Comparison of ENCODE assay signal across 25 cellular contexts in the genomic region with DNA sequence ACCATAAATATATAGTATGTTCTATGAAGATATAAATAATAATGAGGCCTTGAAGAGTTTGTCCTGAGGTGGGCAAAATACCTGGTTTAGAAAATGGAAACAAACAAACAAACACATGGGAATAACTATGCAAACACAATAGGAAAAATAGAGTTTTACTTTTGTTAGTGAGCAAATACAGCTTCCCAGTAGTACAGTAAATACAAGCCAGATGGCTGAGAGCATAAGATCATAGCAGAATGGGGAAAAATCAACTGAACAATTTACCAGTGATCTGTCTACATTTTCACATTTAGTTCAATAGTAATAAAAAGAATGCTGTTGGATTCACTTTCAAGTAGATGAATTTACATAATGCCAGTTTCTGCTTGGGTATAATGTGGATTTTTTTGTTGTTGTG. TPM values are rescaled to one million over a fixed set of nuclear protein-coding genes. Genes with fewer than 3 reads are reported as not detected.
A peak's percentile ranks its signal among the peaks of the same experiment; 100 is the strongest.
DNase-seq lines count a peak whose midpoint lies in the region; ATAC-seq and TF ChIP-seq lines count a peak whose summit lies in the region.
"Had no signal": no experiment of that assay in that cellular context is flagged by ENCODE, and none has a peak within 500 bp of the region (broad histone marks: within the 10 kb centered on the region; RNA-seq: fewer than 3 reads in every experiment).

No MANE protein-coding gene starts in this region.

- H3K9ac ChIP-seq in SK-N-SH = no peak overlapping the region
- H3K9ac ChIP-seq: BLaER1 treated with 17β-estradiol and CSF1 and Interleukin-3, amounts not matched to agents 10 nM and 100 nM had no signal

- DNase-seq in SK-N-SH = no peak
- no peak for DNase-seq in CD4-positive, CD25-positive, alpha-beta regulatory T cell
- DNase-seq in activated B cell treated with CpG ODN at 0.5 μM for 24 hours = no peak
- no peak for DNase-seq in naive thymus-derived CD8-positive, alpha-beta T cell
- DNase-seq in posterior vena cava (ENCODE audit: low spot score) = no peak
- no peak for DNase-seq in breast epithelium (ENCODE audit: low spot score in 2 of 2)
- DNase-seq in SW480 (ENCODE audit: low spot score) = no peak
- DNase-seq: activated CD8-positive, alpha-beta memory T cell treated with anti-CD3 and anti-CD28 coated beads for 24 hours; brain microvascular endothelial cell; effector CD8-positive, alpha-beta T cell; foreskin keratinocyte; heart right ventricle; left cardiac atrium; mammary epithelial cell; NCI-H1048; NCI-H1694 treated with DMSO at 0.1 percent for 48 hours; NCI-H226; NCI-H774; nucleus accumbens; stimulated activated CD4-positive, alpha-beta T cell treated with anti-CD3 and anti-CD28 coated beads, Interleukin-1b, Interleukin-23, amount 100 ng/mL, for 48 hours had no signal

- no peaks in the 10 kb centered on the region for H4K20me1 ChIP-seq in SK-N-SH (ENCODE audit: insufficient read depth)

- no peak for TF ChIP-seq POLR2A in breast epithelium (IDR thresholded peaks at IDR 0.05)

- POLR2A ChIA-PET in SK-N-SH (lab: Yijun Ruan, JAX) = no interaction called here
- POLR2A ChIA-PET in activated B cell treated with CpG ODN at 0.5 μM for 24 hours (lab: Charles Lee) = no interaction called here
- POLR2A ChIA-PET in naive thymus-derived CD8-positive, alpha-beta T cell (lab: Charles Lee) = interaction anchor here (1.3 to 2.0 kb wide), 2 partner anchors 24 to 45 kb away, joined by 3 to 5 read pairs; a partner anchor contains a TSS

- no peaks in the 10 kb centered on the region for H3K9me3 ChIP-seq in SK-N-SH
- H3K9me3 ChIP-seq in CD4-positive, CD25-positive, alpha-beta regulatory T cell (ENCODE audit: control insufficient read depth in 2 of 2, low read length in 2 of 2) = peaks cover 0 to 10% of the 10 kb centered on the region in 2 experiments
- no peaks in the 10 kb centered on the region for H3K9me3 ChIP-seq in breast epithelium

- H3K36me3 Mint-ChIP-seq in CD4-positive, CD25-positive, alpha-beta regulatory T cell = peaks cover 17% of the 10 kb centered on the region
- H3K36me3 Mint-ChIP-seq in activated B cell treated with CpG ODN at 0.5 μM for 24 hours (ENCODE audit: low read depth) = peaks cover 19% of the 10 kb centered on the region
- peaks cover 7 to 30% (median 27%) of the 10 kb centered on the region in 3 donors for H3K36me3 Mint-ChIP-seq in naive thymus-derived CD8-positive, alpha-beta T cell

- intact Hi-C loops in activated B cell treated with CpG ODN at 0.5 μM for 24 hours (cut with micrococcal nuclease) (no loop called here), posterior vena cava (cut with DNase I) (no loop called here), breast epithelium (cut with DNase I; ENCODE audit: low total_unique reads) (no loop called here)

- peak overlapping the region in 2 of 3 donors; percentile 16 to 60 for H3K27ac Mint-ChIP-seq in CD4-positive, CD25-positive, alpha-beta regulatory T cell
- peak overlapping the region; percentile 18 for H3K27ac Mint-ChIP-seq in activated B cell treated with CpG ODN at 0.5 μM for 24 hours
- peak overlapping the region; percentile 18 to 88 (median 70) for H3K27ac Mint-ChIP-seq in naive thymus-derived CD8-positive, alpha-beta T cell
- H3K27ac Mint-ChIP-seq: activated T-helper 1 cell treated with anti-CD3 and anti-CD28 coated beads, Interleukin-12 subunit alpha, Interleukin-12 subunit beta, Interleukin-2, Interleukin-4 antibody, amounts not matched to agents 30 ng/mL and 10 ng/mL and 1 ng/mL, durations not matched to agents 14 hours and 24 hours and 36 hours; type B pancreatic cell had no signal

- H3K9me3 Mint-ChIP-seq in CD4-positive, CD25-positive, alpha-beta regulatory T cell = peaks cover 0 to 11% (median 2%) of the 10 kb centered on the region in 7 donors
- peaks cover 10% of the 10 kb centered on the region for H3K9me3 Mint-ChIP-seq in activated B cell treated with CpG ODN at 0.5 μM for 24 hours
- peaks cover 0 to 14% (median 9%) of the 10 kb centered on the region in 9 donors for H3K9me3 Mint-ChIP-seq in naive thymus-derived CD8-positive, alpha-beta T cell

- H3K27ac ChIP-seq in SK-N-SH (ENCODE audit: low read depth in 2 of 2, low read length in 1 of 2) = no peak overlapping the region
- H3K27ac ChIP-seq in CD4-positive, CD25-positive, alpha-beta regulatory T cell (ENCODE audit: insufficient read depth, low read length, poor library complexity, severe bottlenecking) = no peak overlapping the region
- no peak overlapping the region for H3K27ac ChIP-seq in breast epithelium
- H3K27ac ChIP-seq: BLaER1 treated with 17β-estradiol and CSF1 and Interleukin-3, amounts not matched to agents 10 nM and 100 nM; brain microvascular endothelial cell; foreskin keratinocyte; heart right ventricle had no signal

- no peak for TF ChIP-seq RAD21 in SK-N-SH (IDR thresholded peaks at IDR 0.05; ENCODE audit: low read length)

- peaks cover 6 to 37% of the 10 kb centered on the region in 2 experiments for H3K4me1 ChIP-seq in SK-N-SH (ENCODE audit: control insufficient read depth in 1 of 2, insufficient read depth in 2 of 2, low read depth in 1 of 2, low read length in 1 of 2)
- H3K4me1 ChIP-seq in CD4-positive, CD25-positive, alpha-beta regulatory T cell (ENCODE audit: control insufficient read depth, insufficient read depth, low read length, poor library complexity, severe bottlenecking) = peaks cover 41% of the 10 kb centered on the region
- no peaks in the 10 kb centered on the region for H3K4me1 ChIP-seq in breast epithelium

- H3K27me3 ChIP-seq in SK-N-SH (ENCODE audit: insufficient read depth) (no peaks in the 10 kb centered on the region), breast epithelium (no peaks in the 10 kb centered on the region)
- no peaks in the 10 kb centered on the region for H3K27me3 ChIP-seq in CD4-positive, CD25-positive, alpha-beta regulatory T cell (ENCODE audit: control insufficient read depth, insufficient read depth, low read length)
- H3K27me3 ChIP-seq: BLaER1 treated with 17β-estradiol and CSF1 and Interleukin-3, amounts not matched to agents 10 nM and 100 nM; brain microvascular endothelial cell; foreskin keratinocyte; heart right ventricle had no signal

- no peak for TF ChIP-seq EP300 in SK-N-SH (IDR thresholded peaks at IDR 0.05; ENCODE audit: borderline replicate concordance in 1 of 2, low read depth in 1 of 2, low read length in 1 of 2)

- H3K9me2 ChIP-seq in SK-N-SH = no peaks in the 10 kb centered on the region

- no peaks in the 10 kb centered on the region for H3K27me3 Mint-ChIP-seq in CD4-positive, CD25-positive, alpha-beta regulatory T cell
- H3K27me3 Mint-ChIP-seq in activated B cell treated with CpG ODN at 0.5 μM for 24 hours = no peaks in the 10 kb centered on the region
- H3K27me3 Mint-ChIP-seq in naive thymus-derived CD8-positive, alpha-beta T cell = no peaks in the 10 kb centered on the region
- H3K27me3 Mint-ChIP-seq: type B pancreatic cell had no signal

- no peak overlapping the region for H3K4me3 ChIP-seq in SK-N-SH (ENCODE audit: low read depth in 2 of 2, low read length in 1 of 2)
- H3K4me3 ChIP-seq in CD4-positive, CD25-positive, alpha-beta regulatory T cell (ENCODE audit: low read depth, low read length) = no peak overlapping the region
- H3K4me3 ChIP-seq in breast epithelium = no peak overlapping the region
- H3K4me3 ChIP-seq: BLaER1 treated with 17β-estradiol and CSF1 and Interleukin-3, amounts not matched to agents 10 nM and 100 nM; heart right ventricle; skin epidermis had no signal

- H3K4me1 Mint-ChIP-seq in CD4-positive, CD25-positive, alpha-beta regulatory T cell = peaks cover 52 to 82% (median 67%) of the 10 kb centered on the region in 4 donors
- peaks cover 60% of the 10 kb centered on the region for H3K4me1 Mint-ChIP-seq in activated B cell treated with CpG ODN at 0.5 μM for 24 hours
- H3K4me1 Mint-ChIP-seq in naive thymus-derived CD8-positive, alpha-beta T cell = peaks cover 19 to 79% (median 72%) of the 10 kb centered on the region in 4 donors

- H3K4me3 Mint-ChIP-seq in CD4-positive, CD25-positive, alpha-beta regulatory T cell = peak overlapping the region in 1 of 4 donors; percentile 0
- H3K4me3 Mint-ChIP-seq in activated B cell treated with CpG ODN at 0.5 μM for 24 hours = no peak overlapping the region
- no peak overlapping the region for H3K4me3 Mint-ChIP-seq in naive thymus-derived CD8-positive, alpha-beta T cell
- H3K4me3 Mint-ChIP-seq: activated T-helper 1 cell treated with anti-CD3 and anti-CD28 coated beads, Interleukin-12 subunit alpha, Interleukin-12 subunit beta, Interleukin-2, Interleukin-4 antibody, amounts not matched to agents 30 ng/mL and 10 ng/mL and 1 ng/mL, durations not matched to agents 14 hours and 24 hours and 36 hours; type B pancreatic cell had no signal

- ATAC-seq in SK-N-SH treated with all-trans-retinoic acid at 6 μM for 48 hours (no peak), activated B cell treated with CpG ODN at 0.5 μM for 24 hours (ENCODE audit: low read depth) (no peak)
- no peak for ATAC-seq in CD4-positive, CD25-positive, alpha-beta regulatory T cell (ENCODE audit: low read depth in 2 of 2)
- ATAC-seq in naive thymus-derived CD8-positive, alpha-beta T cell = no peak
- ATAC-seq: foreskin keratinocyte, heart right ventricle, left cardiac atrium had no signal

- H3K79me2 ChIP-seq in SK-N-SH (ENCODE audit: insufficient read depth) = peaks cover 40% of the 10 kb centered on the region

- CTCF ChIA-PET in SK-N-SH (lab: Yijun Ruan, JAX) = interaction anchor here (1.5 kb wide), 1 partner anchor 169 kb away, joined by 8 read pairs; no protein-coding TSS in a partner anchor
- CTCF ChIA-PET in activated B cell treated with CpG ODN at 0.5 μM for 24 hours (lab: Charles Lee) = no interaction called here

- TF ChIP-seq CTCF in SK-N-SH (IDR thresholded peaks at IDR 0.05) = no peak
- TF ChIP-seq CTCF in activated B cell treated with CpG ODN at 0.5 μM for 24 hours (IDR thresholded peaks at IDR 0.05) = no peak
- TF ChIP-seq CTCF in breast epithelium (IDR thresholded peaks at IDR 0.05) = no peak

- H3K4me2 ChIP-seq in SK-N-SH = 0 out of 2 replicates have a peak overlapping the region, but pooled peaks have one; percentile 5
- H3K4me2 ChIP-seq: BLaER1 treated with 17β-estradiol and CSF1 and Interleukin-3, amounts not matched to agents 10 nM and 100 nM had no signal

- no peak overlapping the region for H2AFZ ChIP-seq in SK-N-SH (ENCODE audit: low read depth)

- H3K36me3 ChIP-seq in SK-N-SH (replicated peaks in 1 of 2; ENCODE audit: control insufficient read depth in 1 of 2, insufficient read depth in 2 of 2, low read length in 1 of 2) (peaks cover 0 to 7% of the 10 kb centered on the region in 2 experiments), breast epithelium (no peaks in the 10 kb centered on the region)
- H3K36me3 ChIP-seq in CD4-positive, CD25-positive, alpha-beta regulatory T cell (ENCODE audit: control insufficient read depth, insufficient read depth, low read length) = peaks cover 8% of the 10 kb centered on the region
- H3K36me3 ChIP-seq: brain microvascular endothelial cell, heart right ventricle had no signal

- H3F3A ChIP-seq in SK-N-SH (replicated peaks; ENCODE audit: insufficient read depth) = peaks cover 22% of the 10 kb centered on the region

RNA-seq across cellular contexts. Expression of a gene that starts 45.1 kb away (rescaled TPM):
- polyA plus RNA-seq in SK-N-SH (2012; rRNA removed) = 27.6 and 144 TPM in 2 replicates
- 39.2 and 59.7 TPM in 2 replicates for polyA plus RNA-seq in SK-N-SH (2012; cell fraction: cytosol; rRNA removed)
- polyA plus RNA-seq in SK-N-SH (2012; cell fraction: nucleus; rRNA removed) = 26.9 and 74.1 TPM in 2 replicates
- total RNA-seq in CD4-positive, CD25-positive, alpha-beta regulatory T cell = 341 TPM
- polyA plus RNA-seq in CD4-positive, CD25-positive, alpha-beta regulatory T cell = 100 to 1,000 TPM; 368 to 405 (median 380) TPM
- total RNA-seq in activated B cell treated with CpG ODN at 0.5 μM for 24 hours (85.8 and 95.3 TPM in 2 replicates), posterior vena cava (100 to 1,000 TPM in 1 of 2 donors, 10 to 100 TPM in 1; 95.0 to 116 TPM), breast epithelium (100 to 1,000 TPM; 208 to 458 (median 347) TPM)
- total RNA-seq in naive thymus-derived CD8-positive, alpha-beta T cell = 100 to 1,000 TPM; 332 to 358 TPM
- 100 to 1,000 TPM; 356 to 405 (median 359) TPM for polyA plus RNA-seq in naive thymus-derived CD8-positive, alpha-beta T cell

Comparison
In these comparisons a context has a peak if more than half of its experiments do, and no peak if none do; other contexts are left out.
1. H3K27ac Mint-ChIP-seq: peak in every context shown above with its lines; median percentile 70 in naive thymus-derived CD8-positive, alpha-beta T cell; 38 in CD4-positive, CD25-positive, alpha-beta regulatory T cell; 18 in activated B cell treated with CpG ODN at 0.5 μM for 24 hours.